In the genomic region with DNA sequence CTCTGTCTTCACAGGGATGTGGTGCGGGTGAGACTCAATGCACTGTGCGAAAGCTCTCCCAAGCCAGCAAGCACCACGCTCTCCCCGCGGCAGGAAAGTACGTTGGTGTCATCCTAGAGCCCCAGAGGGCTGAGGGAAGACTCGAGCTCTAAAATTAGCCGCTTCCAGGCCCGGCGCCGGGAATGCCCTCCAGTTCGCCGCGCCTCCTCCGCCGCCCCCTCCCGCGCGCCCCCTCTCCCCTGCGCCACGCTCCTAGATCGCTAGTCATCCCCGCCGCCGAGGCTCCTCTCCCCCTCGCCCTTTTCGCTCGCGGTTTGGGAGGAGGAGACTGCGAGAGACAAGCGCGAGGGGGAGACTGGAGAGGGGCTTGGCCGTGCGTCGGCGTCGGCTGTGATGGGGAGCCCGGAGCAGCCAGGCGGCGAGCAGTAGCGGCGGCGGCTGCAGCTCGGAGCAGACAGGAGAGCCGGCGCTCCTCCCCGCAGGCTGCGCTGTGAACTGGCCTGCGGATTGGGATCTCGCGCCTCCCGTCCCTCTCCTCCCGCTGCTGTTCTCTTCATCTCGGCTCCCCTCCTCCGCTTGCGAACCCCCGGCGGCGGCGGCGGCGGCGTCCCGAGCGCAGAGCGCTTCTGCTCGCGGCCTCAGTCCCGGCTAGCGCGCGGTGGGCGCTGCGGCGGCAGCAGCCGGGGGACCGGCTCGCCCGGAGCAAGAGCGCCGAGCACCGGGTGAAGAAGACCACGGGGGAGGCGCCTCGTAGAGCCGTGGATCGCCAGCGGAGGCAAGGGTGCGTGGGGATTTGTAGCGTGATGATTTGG, we compare ENCODE assay signal across 9 cellular contexts. TPM values are rescaled to one million over a fixed set of nuclear protein-coding genes. Genes with fewer than 3 reads are reported as not detected.
DNase-seq lines count a peak whose midpoint lies in the region; ATAC-seq, FAIRE-seq and TF ChIP-seq lines count a peak whose summit lies in the region.
"Had no signal": no experiment of that assay in that cellular context is flagged by ENCODE, and none has a peak within 500 bp of the region (broad histone marks: within the 10 kb centered on the region; RNA-seq: fewer than 3 reads in every experiment).

TSS of gene FAT3 (plus strand) at position 425 of the 812 bp plus-strand sequence. CDS start 127,295 bp downstream, outside the sequence.

- no peaks in the 10 kb centered on the region for H3K4me1 ChIP-seq in Caco-2

- no TSS peak for BruUV-seq in Caco-2 (replicated peaks; lab: Mats Ljungman, UMichigan)

- no peak for ATAC-seq in GM18502 (IDR thresholded peaks at IDR 0.05; ENCODE audit: poor library complexity, unreplicated experiment)

- H3K36me3 ChIP-seq in Caco-2 (ENCODE audit: control insufficient read depth, insufficient read depth, low read length): no peaks in the 10 kb centered on the region

- H3K4me1 Mint-ChIP-seq in nephron: peaks cover 42% of the 10 kb centered on the region
- H3K4me1 Mint-ChIP-seq in Caco-2 (ENCODE audit: low read depth, unreplicated experiment): no peaks in the 10 kb centered on the region

- no peaks in the 10 kb centered on the region for H3K27me3 ChIP-seq in Caco-2 (replicated peaks; ENCODE audit: control insufficient read depth, insufficient read depth, low read length)

- H3K36me3 Mint-ChIP-seq in nephron (ENCODE audit: low read depth) (no peaks in the 10 kb centered on the region), Caco-2 (ENCODE audit: insufficient read depth, unreplicated experiment) (no peaks in the 10 kb centered on the region)

- CTCF ChIA-PET in Caco-2 (lab: Charles Lee): no interaction called here

- TF ChIP-seq CTCF in epithelial cell of proximal tubule (conservative IDR thresholded peaks at IDR 0.05; ENCODE audit: low read depth, low read length) (no peak), nephron (IDR thresholded peaks at IDR 0.05; ENCODE audit: unreplicated experiment in 3 of 3) (no peak), D721Med (IDR thresholded peaks at IDR 0.05; ENCODE audit: insufficient read depth, missing control alignments) (no peak), Caco-2 (IDR thresholded peaks at IDR 0.05; ENCODE audit: insufficient read depth in 1 of 2, low read depth in 1 of 2, low read length in 1 of 2, severe bottlenecking in 1 of 2, unreplicated experiment in 1 of 2) (no peak)

- H3K27me3 Mint-ChIP-seq in nephron (ENCODE audit: low read depth) (peaks cover 37% of the 10 kb centered on the region), Caco-2 (ENCODE audit: insufficient read depth, unreplicated experiment) (no peaks in the 10 kb centered on the region)

- peak within 1 kb of the TSS; percentile 47 for H3K4me3 ChIP-seq in epithelial cell of proximal tubule (ENCODE audit: low read depth, low read length)
- no peak within 1 kb of the TSS for H3K4me3 ChIP-seq in Caco-2 (ENCODE audit: low read depth, low read length)

- DNase-seq in DMS53 treated with DMSO at 0.1 percent for 48 hours (lab: John Stamatoyannopoulos, UW; ENCODE audit: unreplicated experiment) (peak; percentile 59), NCI-H345 treated with DMSO at 0.1 percent for 48 hours (lab: John Stamatoyannopoulos, UW; ENCODE audit: unreplicated experiment) (peak; percentile 67), epithelial cell of proximal tubule (ENCODE audit: low read depth) (no peak), SW480 (ENCODE audit: low spot score) (no peak), D721Med (ENCODE audit: insufficient read length, low spot score) (no peak), Caco-2 (no peak)

- H3K9me3 Mint-ChIP-seq in nephron (peaks cover 7% of the 10 kb centered on the region), Caco-2 (ENCODE audit: unreplicated experiment) (peaks cover 14% of the 10 kb centered on the region)
- H3K9me3 Mint-ChIP-seq: dendritic cell treated with granulocyte-macrophage colony-stimulating factor and Interleukin-4, amounts not matched to agents 40 ng/mL and 50 ng/mL, for 4 days had no signal

- no peak for FAIRE-seq in D721Med (lab: Jason Lieb, UNC)

- intact Hi-C loops in Caco-2 (cut with micrococcal nuclease; ENCODE audit: unreplicated experiment): no loop called here

- H3K27ac Mint-ChIP-seq in nephron (peak within 1 kb of the TSS; percentile 78 to 93 (median 85)), Caco-2 (ENCODE audit: unreplicated experiment) (no peak within 1 kb of the TSS)
- H3K27ac Mint-ChIP-seq: dendritic cell treated with granulocyte-macrophage colony-stimulating factor and Interleukin-4, amounts not matched to agents 40 ng/mL and 50 ng/mL, for 4 days had no signal

- POLR2A ChIA-PET in Caco-2 (lab: Charles Lee): no interaction called here

- H3K9me3 ChIP-seq in Caco-2: peaks cover 13% of the 10 kb centered on the region; the same call in 1 of the 2 replicates

- H3K4me3 Mint-ChIP-seq in nephron: peak within 1 kb of the TSS; percentile 94 to 97 (median 95)
- H3K4me3 Mint-ChIP-seq in Caco-2 (ENCODE audit: unreplicated experiment): no peak within 1 kb of the TSS
- H3K4me3 Mint-ChIP-seq: dendritic cell treated with granulocyte-macrophage colony-stimulating factor and Interleukin-4, amounts not matched to agents 40 ng/mL and 50 ng/mL, for 4 days had no signal

RNA-seq across cellular contexts. Expression of gene FAT3, which starts in this region (rescaled TPM):
- total RNA-seq in epithelial cell of proximal tubule: 0.80 and 1.2 TPM in 2 replicates
- 0.02 TPM in 1 of 2 replicates, not detected in the other for total RNA-seq in Caco-2 (2022)

Comparison
In these comparisons a context has a peak if more than half of its experiments do, and no peak if none do; other contexts are left out.
1. DNase-seq: peak in DMS53 treated with DMSO at 0.1 percent for 48 hours (single experiment) and NCI-H345 treated with DMSO at 0.1 percent for 48 hours (single experiment); none in epithelial cell of proximal tubule (single experiment), SW480 (single experiment), D721Med (single experiment) and Caco-2 (0 of 2).